ENCODE assay signal across 9 cellular contexts in genomic region chr19:4059493-4059880, GRCh38. TPM values are rescaled to one million over a fixed set of nuclear protein-coding genes. Genes with fewer than 3 reads are reported as not detected.
DNase-seq lines count a peak whose midpoint lies in the region; ATAC-seq and TF ChIP-seq lines count a peak whose summit lies in the region.
"Had no signal": no experiment of that assay in that cellular context is flagged by ENCODE, and none has a peak within 500 bp of the region (broad histone marks: within the 10 kb centered on the region; RNA-seq: fewer than 3 reads in every experiment).

No MANE protein-coding gene starts in this region.

- DNase-seq in dorsolateral prefrontal cortex: no peak
- DNase-seq in natural killer cell: no peak
- no peak for DNase-seq in stimulated activated CD4-positive, alpha-beta T cell treated with anti-CD3 and anti-CD28 coated beads, Interleukin-4, amount 100 ng/mL, for 4 hours
- DNase-seq in pons (ENCODE audit: low spot score): no peak
- DNase-seq in AG08396 (ENCODE audit: low spot score): no peak
- no peak for DNase-seq in NOMO-1 treated with dmso at 0.1 percent for 144 hours (lab: John Stamatoyannopoulos, UW; ENCODE audit: unreplicated experiment)
- DNase-seq: KBM-7 had no signal

- H3K27me3 ChIP-seq in HUES48 (ENCODE audit: control insufficient read depth, insufficient read depth, low read length): no peaks in the 10 kb centered on the region
- H3K27me3 ChIP-seq in dorsolateral prefrontal cortex: no peaks in the 10 kb centered on the region

- H3K36me3 Mint-ChIP-seq in natural killer cell: no peaks in the 10 kb centered on the region

- H3K9ac ChIP-seq in HUES48 (ENCODE audit: low read depth, low read length): no peak overlapping the region

- peaks cover 10 to 60% of the 10 kb centered on the region in 2 donors for H3K4me1 Mint-ChIP-seq in natural killer cell

- ATAC-seq in natural killer cell: peak in 2 of 3 donors; percentile 3 to 8

- H3K27ac Mint-ChIP-seq in natural killer cell: peak overlapping the region; percentile 91 to 96

- no peak for TF ChIP-seq CTCF in 22Rv1 (IDR thresholded peaks at IDR 0.05)
- no peak for TF ChIP-seq CTCF in dorsolateral prefrontal cortex (IDR thresholded peaks at IDR 0.05 in 54 of 56, conservative IDR thresholded peaks at IDR 0.05 in 2 of 56; ENCODE audit: low read depth in 1 of 56, partially characterized antibody in 56 of 56)
- TF ChIP-seq CTCF in natural killer cell (IDR thresholded peaks at IDR 0.05): no peak

- H3K27me3 Mint-ChIP-seq in natural killer cell (ENCODE audit: low read depth in 2 of 2): no peaks in the 10 kb centered on the region

- no peaks in the 10 kb centered on the region for H3K9me3 ChIP-seq in HUES48 (ENCODE audit: control insufficient read depth, insufficient read depth, low read length)

- H3K9me3 Mint-ChIP-seq in natural killer cell: no peaks in the 10 kb centered on the region

- H3K36me3 ChIP-seq in HUES48 (ENCODE audit: control insufficient read depth, insufficient read depth, low read length): peaks cover 11% of the 10 kb centered on the region

- peaks cover 22% of the 10 kb centered on the region for H3K4me1 ChIP-seq in HUES48 (ENCODE audit: control insufficient read depth, insufficient read depth, low read length)

- H3K4me3 ChIP-seq in HUES48 (ENCODE audit: low read depth, low read length) (no peak overlapping the region), dorsolateral prefrontal cortex (peak overlapping the region in 34 of 59 donors; percentile 5 to 79 (median 36))

- H3K27ac ChIP-seq in 22Rv1: peak overlapping the region; percentile 20
- peak overlapping the region; percentile 67 for H3K27ac ChIP-seq in HUES48 (ENCODE audit: low read depth, low read length)
- peak overlapping the region; percentile 84 to 99 (median 97) for H3K27ac ChIP-seq in dorsolateral prefrontal cortex

- H3K4me3 Mint-ChIP-seq in natural killer cell: peak overlapping the region; percentile 77

- intact Hi-C loops in dorsolateral prefrontal cortex (cut with DNase I): no loop called here
- intact Hi-C loops in natural killer cell (cut with micrococcal nuclease): loop anchor here (2.0 kb wide), 1 partner anchor 49 kb away; no protein-coding TSS in a partner anchor

RNA-seq across cellular contexts. Expression of gene ZBTB7A, which starts 7.2 kb away (rescaled TPM):
- total RNA-seq in dorsolateral prefrontal cortex (100 to 1,000 TPM in 60 of 120 experiments, 10 to 100 TPM in 60; 61.2 to 152 (median 99.8) TPM), natural killer cell (10 to 100 TPM; 81.6 to 97.7 (median 82.9) TPM)

RNA-seq across cellular contexts. Expression of gene PIAS4, which starts 52.0 kb away (rescaled TPM):
- total RNA-seq in dorsolateral prefrontal cortex: 10 to 100 TPM; 24.8 to 57.8 (median 38.6) TPM
- 10 to 100 TPM; 25.4 to 39.4 (median 26.8) TPM for total RNA-seq in natural killer cell

Comparison
In these comparisons a context has a peak if more than half of its experiments do, and no peak if none do; other contexts are left out.
1. H3K27ac ChIP-seq: peak in every context shown above with its lines; median percentile 97 in dorsolateral prefrontal cortex; 67 in HUES48; 20 in 22Rv1.